In genomic region chr19:28836366-28836765, GRCh38 we compare ENCODE assay signal across 21 cellular contexts.
"Had no signal": no experiment of that assay in that cellular context is flagged by ENCODE, and none has a peak within 500 bp of the region (broad histone marks: within the 10 kb centered on the region; RNA-seq: fewer than 3 reads in every experiment).

No MANE protein-coding gene starts in this region.

- ATAC-seq: activated CD4-positive, CD25-positive, alpha-beta regulatory T cell treated with anti-CD3 and anti-CD28 coated beads, Interleukin-2, amount 50 U/mL, for 24 hours; activated CD8-positive, alpha-beta T cell treated with anti-CD3 and anti-CD28 coated beads for 36 hours; PC-3; SK-N-SH treated with all-trans-retinoic acid at 6 μM for 48 hours had no signal

- H3K36me3 ChIP-seq: adrenal gland, SJSA1 had no signal

- H3K36me3 Mint-ChIP-seq: activated naive CD8-positive, alpha-beta T cell treated with anti-CD3 and anti-CD28 coated beads, Interleukin-2, amount 10 ng/mL, durations not matched to agents 7 days and 5 days had no signal

- H3K4me1 Mint-ChIP-seq: activated naive CD8-positive, alpha-beta T cell treated with anti-CD3 and anti-CD28 coated beads, Interleukin-2, amount 10 ng/mL, durations not matched to agents 7 days and 5 days; central memory CD8-positive, alpha-beta T cell had no signal

- H3K4me3 ChIP-seq: adrenal gland, SJSA1 had no signal

- H3K9me3 Mint-ChIP-seq: activated CD8-positive, alpha-beta T cell treated with anti-CD3 and anti-CD28 coated beads for 36 hours; activated naive CD8-positive, alpha-beta T cell treated with anti-CD3 and anti-CD28 coated beads, Interleukin-2, amount 10 ng/mL, durations not matched to agents 7 days and 5 days; central memory CD8-positive, alpha-beta T cell had no signal

- H3K27me3 ChIP-seq: adrenal gland, SJSA1 had no signal

- H3K27ac ChIP-seq: adrenal gland, KMS-11, SJSA1 had no signal

- H3K4me3 Mint-ChIP-seq: activated CD8-positive, alpha-beta T cell treated with anti-CD3 and anti-CD28 coated beads for 36 hours; activated naive CD8-positive, alpha-beta T cell treated with anti-CD3 and anti-CD28 coated beads, Interleukin-2, amount 10 ng/mL, durations not matched to agents 7 days and 5 days; central memory CD8-positive, alpha-beta T cell had no signal

- H3K27ac Mint-ChIP-seq: activated CD8-positive, alpha-beta T cell treated with anti-CD3 and anti-CD28 coated beads for 36 hours; activated naive CD8-positive, alpha-beta T cell treated with anti-CD3 and anti-CD28 coated beads, Interleukin-2, amount 10 ng/mL, durations not matched to agents 7 days and 5 days had no signal

- H3K4me1 ChIP-seq: adrenal gland, SJSA1 had no signal

- DNase-seq: activated CD4-positive, alpha-beta T cell treated with anti-CD3 and anti-CD28 coated beads for 4 hours; activated CD8-positive, alpha-beta memory T cell treated with anti-CD3 and anti-CD28 coated beads, Interleukin-2, amount 50 U/mL, for 4 hours; activated CD8-positive, alpha-beta T cell treated with anti-CD3 and anti-CD28 coated beads for 36 hours; activated naive CD4-positive, alpha-beta T cell treated with anti-CD3 and anti-CD28 coated beads, Interleukin-2, amount 50 U/mL, for 16 hours; activated naive CD8-positive, alpha-beta T cell treated with anti-CD3 and anti-CD28 coated beads, Interleukin-2, amount 10 ng/mL, durations not matched to agents 7 days and 5 days; activated T-cell treated with anti-CD3 and anti-CD28 coated beads, Interleukin-2, amount 50 U/mL, for 1 hour; adrenal gland; aorta; MM.1S; NCI-H1417 treated with DMSO at 0.1 percent for 48 hours; NCI-H1694; NCI-H2029 treated with DMSO at 0.1 percent for 48 hours; NCI-H526; PC-3; SHP77; SW 1271 had no signal

- H3K27me3 Mint-ChIP-seq: activated CD8-positive, alpha-beta T cell treated with anti-CD3 and anti-CD28 coated beads for 36 hours had no signal

- H3K9me3 ChIP-seq: adrenal gland, SJSA1 had no signal
